1 cellular context compared by ENCODE assay signal in genomic region chr21:46189213-46189958, GRCh38.
TF ChIP-seq lines count a peak whose summit lies in the region.

No MANE protein-coding gene starts in this region.

TF ChIP-seq in HepG2, 621 proteins besides CTCF, POLR2A, EP300 and RAD21:
- TF ChIP-seq TEF (CRISPR knock-in tag; IDR thresholded peaks at IDR 0.05), result no peak
- no peak for TF ChIP-seq ZNF451 (CRISPR knock-in tag; IDR thresholded peaks at IDR 0.05)
- TF ChIP-seq ZFYVE20 (CRISPR knock-in tag; IDR thresholded peaks at IDR 0.05; ENCODE audit: borderline replicate concordance, low read depth), result 0 out of 2 replicates have a peak, but pooled peaks have one; percentile 43
TF ChIP-seq in HepG2: peak in this region for 1.
